ENCODE assay signal across 8 cellular contexts in the genomic region with DNA sequence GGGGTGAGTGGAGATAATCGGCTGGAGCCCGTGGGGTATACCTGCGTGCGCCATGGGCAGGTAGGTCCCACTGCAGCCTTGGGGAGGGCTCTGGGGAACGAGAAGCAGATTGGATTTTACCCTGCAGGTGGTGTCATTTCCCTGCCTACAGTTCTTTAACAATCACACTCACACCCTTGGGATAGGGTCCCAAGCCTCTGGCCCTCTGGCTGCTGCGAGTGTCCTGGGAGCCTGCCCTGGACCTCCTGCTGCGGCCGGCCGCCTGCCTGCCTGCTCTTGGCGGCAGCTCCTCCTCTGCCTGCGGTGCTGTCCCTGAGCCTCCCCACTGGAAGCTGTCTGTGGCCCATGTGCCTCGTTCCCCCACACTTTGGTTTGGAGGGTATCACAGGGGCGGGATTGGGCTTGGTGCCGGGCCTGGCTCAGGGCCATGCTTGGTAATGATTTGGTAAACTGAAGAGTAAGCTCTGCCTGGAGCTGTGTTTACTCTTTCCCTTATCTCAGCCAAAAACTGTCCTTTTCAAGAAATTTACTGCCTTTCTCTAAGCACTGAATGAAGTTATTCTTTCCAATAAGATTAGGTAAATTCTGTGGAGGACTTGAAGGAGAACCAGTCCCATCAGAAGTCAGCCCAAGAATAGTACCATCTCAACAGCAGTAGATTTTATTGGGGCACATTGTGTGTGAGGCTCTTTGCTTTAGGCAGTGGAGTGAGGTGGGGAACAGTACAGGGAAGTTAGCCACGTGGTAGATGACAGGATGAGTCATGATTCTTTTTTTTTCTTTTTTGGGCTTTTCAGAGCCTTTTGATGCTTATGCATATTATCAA. TPM values are rescaled to one million over a fixed set of nuclear protein-coding genes. Genes with fewer than 3 reads are reported as not detected.
A peak's percentile ranks its signal among the peaks of the same experiment; 100 is the strongest.
DNase-seq lines count a peak whose midpoint lies in the region; ATAC-seq and TF ChIP-seq lines count a peak whose summit lies in the region.

No MANE protein-coding gene starts in this region.

- H3K9me3 Mint-ChIP-seq in activated CD8-positive, alpha-beta T cell treated with anti-CD3 and anti-CD28 coated beads for 36 hours = peaks cover 5% of the 10 kb centered on the region
- no peaks in the 10 kb centered on the region for H3K9me3 Mint-ChIP-seq in activated CD8-positive, alpha-beta T cell treated with anti-CD3 and anti-CD28 coated beads, Interleukin-2, amount 10 ng/mL, durations not matched to agents 7 days and 5 days (ENCODE audit: insufficient read depth)
- H3K9me3 Mint-ChIP-seq in WTC11 = peaks cover 14% of the 10 kb centered on the region

- no peak for DNase-seq in activated CD8-positive, alpha-beta T cell treated with anti-CD3 and anti-CD28 coated beads for 36 hours
- no peak for DNase-seq in activated CD8-positive, alpha-beta T cell treated with anti-CD3 and anti-CD28 coated beads, Interleukin-2, amount 10 ng/mL, durations not matched to agents 7 days and 5 days
- DNase-seq in WTC11 (ENCODE audit: low spot score) (no peak), hepatocyte (ENCODE audit: low spot score) (no peak), tibial artery (no peak), NCI-H510A treated with DMSO at 0.1 percent for 48 hours (lab: John Stamatoyannopoulos, UW) (no peak), DMS153 treated with DMSO at 0.1 percent for 48 hours (lab: John Stamatoyannopoulos, UW; ENCODE audit: unreplicated experiment) (no peak)

- intact Hi-C loops in activated CD8-positive, alpha-beta T cell treated with anti-CD3 and anti-CD28 coated beads for 36 hours (cut with micrococcal nuclease) = no loop called here
- intact Hi-C loops in tibial artery (cut with DNase I; ENCODE audit: low total_unique reads) = no loop called here

- 78% methylated on average over 15 of the region's 15 CpGs for WGBS in hepatocyte (ENCODE audit: low lambda C conversion rate, missing lambda C conversion rate)

- no peaks in the 10 kb centered on the region for H3K27me3 Mint-ChIP-seq in activated CD8-positive, alpha-beta T cell treated with anti-CD3 and anti-CD28 coated beads for 36 hours
- no peaks in the 10 kb centered on the region for H3K27me3 Mint-ChIP-seq in activated CD8-positive, alpha-beta T cell treated with anti-CD3 and anti-CD28 coated beads, Interleukin-2, amount 10 ng/mL, durations not matched to agents 7 days and 5 days (ENCODE audit: low read depth)
- H3K27me3 Mint-ChIP-seq in WTC11 (ENCODE audit: low read depth) = no peaks in the 10 kb centered on the region

- TF ChIP-seq CTCF in activated CD8-positive, alpha-beta T cell treated with anti-CD3 and anti-CD28 coated beads for 36 hours (IDR thresholded peaks at IDR 0.05) = no peak
- TF ChIP-seq CTCF in WTC11 (IDR thresholded peaks at IDR 0.05) (no peak), hepatocyte (IDR thresholded peaks at IDR 0.05; ENCODE audit: poor library complexity) (no peak), tibial artery (IDR thresholded peaks at IDR 0.05) (no peak)

- H3K4me1 ChIP-seq in hepatocyte (ENCODE audit: insufficient read depth) (peaks cover 9% of the 10 kb centered on the region), tibial artery (peaks cover 0 to 40% (median 21%) of the 10 kb centered on the region in 4 donors)

- H3K36me3 ChIP-seq in hepatocyte (replicated peaks; ENCODE audit: insufficient read depth, low read depth) (no peaks in the 10 kb centered on the region), tibial artery (peaks cover 0 to 2% (median 0%) of the 10 kb centered on the region in 3 donors)

- H2AFZ ChIP-seq in hepatocyte = no peak overlapping the region

- H3K9me3 ChIP-seq in hepatocyte (ENCODE audit: low read depth) = no peaks in the 10 kb centered on the region
- no peaks in the 10 kb centered on the region for H3K9me3 ChIP-seq in tibial artery

- H3K4me2 ChIP-seq in hepatocyte = no peak overlapping the region

- no peak overlapping the region for H3K4me3 Mint-ChIP-seq in activated CD8-positive, alpha-beta T cell treated with anti-CD3 and anti-CD28 coated beads for 36 hours
- no peak overlapping the region for H3K4me3 Mint-ChIP-seq in activated CD8-positive, alpha-beta T cell treated with anti-CD3 and anti-CD28 coated beads, Interleukin-2, amount 10 ng/mL, durations not matched to agents 7 days and 5 days
- no peak overlapping the region for H3K4me3 Mint-ChIP-seq in WTC11

- peaks cover 49% of the 10 kb centered on the region for H3K4me1 Mint-ChIP-seq in activated CD8-positive, alpha-beta T cell treated with anti-CD3 and anti-CD28 coated beads for 36 hours (ENCODE audit: low read depth)
- H3K4me1 Mint-ChIP-seq in activated CD8-positive, alpha-beta T cell treated with anti-CD3 and anti-CD28 coated beads, Interleukin-2, amount 10 ng/mL, durations not matched to agents 7 days and 5 days (ENCODE audit: low read depth) = peaks cover 17% of the 10 kb centered on the region
- peaks cover 4% of the 10 kb centered on the region; the same call in 1 of the 2 replicates for H3K4me1 Mint-ChIP-seq in WTC11

- H3K27me3 ChIP-seq in hepatocyte = no peaks in the 10 kb centered on the region
- H3K27me3 ChIP-seq in tibial artery = no peaks in the 10 kb centered on the region

- H3K36me3 Mint-ChIP-seq in activated CD8-positive, alpha-beta T cell treated with anti-CD3 and anti-CD28 coated beads for 36 hours (ENCODE audit: low read depth) = peaks cover 60% of the 10 kb centered on the region
- peaks cover 40% of the 10 kb centered on the region for H3K36me3 Mint-ChIP-seq in activated CD8-positive, alpha-beta T cell treated with anti-CD3 and anti-CD28 coated beads, Interleukin-2, amount 10 ng/mL, durations not matched to agents 7 days and 5 days (ENCODE audit: low read depth)
- H3K36me3 Mint-ChIP-seq in WTC11 = peaks cover 18% of the 10 kb centered on the region

- CTCF ChIA-PET in activated CD8-positive, alpha-beta T cell treated with anti-CD3 and anti-CD28 coated beads for 36 hours (lab: Charles Lee) = interaction anchor here (1.0 to 7.9 kb wide), 3 partner anchors 13 to 57 kb away, joined by 3 to 43 read pairs (median 4); no protein-coding TSS in a partner anchor
- CTCF ChIA-PET in activated CD8-positive, alpha-beta T cell treated with anti-CD3 and anti-CD28 coated beads, Interleukin-2, amount 10 ng/mL, durations not matched to agents 7 days and 5 days (lab: Charles Lee) = interaction anchor here (0.6 to 1.9 kb wide), 3 partner anchors 13 to 19 kb away, joined by 3 to 6 read pairs (median 6); no protein-coding TSS in a partner anchor
- CTCF ChIA-PET in WTC11 (lab: Charles Lee) = interaction anchor here (1.0 to 2.0 kb wide), 5 partner anchors 10 to 17 kb away, joined by 3 to 5 read pairs (median 5); no protein-coding TSS in a partner anchor

- peak; percentile 83 for ATAC-seq in activated CD8-positive, alpha-beta T cell treated with anti-CD3 and anti-CD28 coated beads for 36 hours
- ATAC-seq in activated CD8-positive, alpha-beta T cell treated with anti-CD3 and anti-CD28 coated beads, Interleukin-2, amount 10 ng/mL, durations not matched to agents 7 days and 5 days = no peak
- ATAC-seq in WTC11 = peak; percentile 30; the same call in 1 of the 2 replicates
- no peak for ATAC-seq in HG02798 (IDR thresholded peaks at IDR 0.05; ENCODE audit: poor library complexity, unreplicated experiment)

- H3K27ac ChIP-seq in hepatocyte = peak overlapping the region; percentile 22
- peak overlapping the region; percentile 57 to 59 for H3K27ac ChIP-seq in tibial artery

- H3K9me2 ChIP-seq in hepatocyte (replicated peaks; ENCODE audit: insufficient read depth) = no peaks in the 10 kb centered on the region

- H4K20me1 ChIP-seq in hepatocyte (ENCODE audit: insufficient read depth, poor library complexity, severe bottlenecking) = no peaks in the 10 kb centered on the region

- peaks cover 39% of the 10 kb centered on the region for H3K79me2 ChIP-seq in hepatocyte

- peak overlapping the region; percentile 35 for H3K27ac Mint-ChIP-seq in activated CD8-positive, alpha-beta T cell treated with anti-CD3 and anti-CD28 coated beads for 36 hours
- H3K27ac Mint-ChIP-seq in activated CD8-positive, alpha-beta T cell treated with anti-CD3 and anti-CD28 coated beads, Interleukin-2, amount 10 ng/mL, durations not matched to agents 7 days and 5 days = no peak overlapping the region
- no peak overlapping the region for H3K27ac Mint-ChIP-seq in WTC11

- POLR2A ChIA-PET in activated CD8-positive, alpha-beta T cell treated with anti-CD3 and anti-CD28 coated beads for 36 hours (lab: Charles Lee) = interaction anchor here (0.7 kb wide), 1 partner anchor 10 kb away, joined by 4 read pairs; no protein-coding TSS in a partner anchor
- POLR2A ChIA-PET in activated CD8-positive, alpha-beta T cell treated with anti-CD3 and anti-CD28 coated beads, Interleukin-2, amount 10 ng/mL, durations not matched to agents 7 days and 5 days (lab: Charles Lee) = no interaction called here
- POLR2A ChIA-PET in WTC11 (lab: Charles Lee) = no interaction called here

- no peak overlapping the region for H3K4me3 ChIP-seq in hepatocyte
- H3K4me3 ChIP-seq in tibial artery = no peak overlapping the region

TF ChIP-seq in WTC11, 78 proteins besides CTCF, POLR2A, EP300 and RAD21 (continues in another document):
- TF ChIP-seq, protein P1, sequence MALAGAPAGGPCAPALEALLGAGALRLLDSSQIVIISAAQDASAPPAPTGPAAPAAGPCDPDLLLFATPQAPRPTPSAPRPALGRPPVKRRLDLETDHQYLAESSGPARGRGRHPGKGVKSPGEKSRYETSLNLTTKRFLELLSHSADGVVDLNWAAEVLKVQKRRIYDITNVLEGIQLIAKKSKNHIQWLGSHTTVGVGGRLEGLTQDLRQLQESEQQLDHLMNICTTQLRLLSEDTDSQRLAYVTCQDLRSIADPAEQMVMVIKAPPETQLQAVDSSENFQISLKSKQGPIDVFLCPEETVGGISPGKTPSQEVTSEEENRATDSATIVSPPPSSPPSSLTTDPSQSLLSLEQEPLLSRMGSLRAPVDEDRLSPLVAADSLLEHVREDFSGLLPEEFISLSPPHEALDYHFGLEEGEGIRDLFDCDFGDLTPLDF (CRISPR knock-in tag; IDR thresholded peaks at IDR 0.05) = no peak
- TF ChIP-seq, protein P2, sequence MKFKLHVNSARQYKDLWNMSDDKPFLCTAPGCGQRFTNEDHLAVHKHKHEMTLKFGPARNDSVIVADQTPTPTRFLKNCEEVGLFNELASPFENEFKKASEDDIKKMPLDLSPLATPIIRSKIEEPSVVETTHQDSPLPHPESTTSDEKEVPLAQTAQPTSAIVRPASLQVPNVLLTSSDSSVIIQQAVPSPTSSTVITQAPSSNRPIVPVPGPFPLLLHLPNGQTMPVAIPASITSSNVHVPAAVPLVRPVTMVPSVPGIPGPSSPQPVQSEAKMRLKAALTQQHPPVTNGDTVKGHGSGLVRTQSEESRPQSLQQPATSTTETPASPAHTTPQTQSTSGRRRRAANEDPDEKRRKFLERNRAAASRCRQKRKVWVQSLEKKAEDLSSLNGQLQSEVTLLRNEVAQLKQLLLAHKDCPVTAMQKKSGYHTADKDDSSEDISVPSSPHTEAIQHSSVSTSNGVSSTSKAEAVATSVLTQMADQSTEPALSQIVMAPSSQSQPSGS (CRISPR knock-in tag; IDR thresholded peaks at IDR 0.05; ENCODE audit: borderline replicate concordance, low read depth) = no peak
- TF ChIP-seq CREB1 (CRISPR knock-in tag; IDR thresholded peaks at IDR 0.05) = no peak

RNA-seq across cellular contexts. Expression of gene TBC1D22A, which starts 53.7 kb away (rescaled TPM):
- 10 to 100 TPM; 41.0 to 42.8 TPM for total RNA-seq in activated CD8-positive, alpha-beta T cell treated with anti-CD3 and anti-CD28 coated beads for 36 hours
- 10 to 100 TPM; 34.1 to 38.7 TPM for total RNA-seq in activated CD8-positive, alpha-beta T cell treated with anti-CD3 and anti-CD28 coated beads, Interleukin-2, amount 10 ng/mL, durations not matched to agents 7 days and 5 days
- 18.1 to 21.0 TPM (median 19.1 TPM) in 3 replicates for total RNA-seq in WTC11 (2021)
- 10.3 and 15.3 TPM in 2 replicates for total RNA-seq in hepatocyte
- 19.8 and 21.7 TPM in 2 replicates for polyA plus RNA-seq in hepatocyte

Comparison
In these comparisons a context has a peak if more than half of its experiments do, and no peak if none do; other contexts are left out.
1. ATAC-seq: peak in activated CD8-positive, alpha-beta T cell treated with anti-CD3 and anti-CD28 coated beads for 36 hours (single experiment) and WTC11 (single experiment); none in activated CD8-positive, alpha-beta T cell treated with anti-CD3 and anti-CD28 coated beads, Interleukin-2, amount 10 ng/mL, durations not matched to agents 7 days and 5 days (single experiment) and HG02798 (single experiment).